1 cellular context compared by ENCODE assay signal in the genomic region with DNA sequence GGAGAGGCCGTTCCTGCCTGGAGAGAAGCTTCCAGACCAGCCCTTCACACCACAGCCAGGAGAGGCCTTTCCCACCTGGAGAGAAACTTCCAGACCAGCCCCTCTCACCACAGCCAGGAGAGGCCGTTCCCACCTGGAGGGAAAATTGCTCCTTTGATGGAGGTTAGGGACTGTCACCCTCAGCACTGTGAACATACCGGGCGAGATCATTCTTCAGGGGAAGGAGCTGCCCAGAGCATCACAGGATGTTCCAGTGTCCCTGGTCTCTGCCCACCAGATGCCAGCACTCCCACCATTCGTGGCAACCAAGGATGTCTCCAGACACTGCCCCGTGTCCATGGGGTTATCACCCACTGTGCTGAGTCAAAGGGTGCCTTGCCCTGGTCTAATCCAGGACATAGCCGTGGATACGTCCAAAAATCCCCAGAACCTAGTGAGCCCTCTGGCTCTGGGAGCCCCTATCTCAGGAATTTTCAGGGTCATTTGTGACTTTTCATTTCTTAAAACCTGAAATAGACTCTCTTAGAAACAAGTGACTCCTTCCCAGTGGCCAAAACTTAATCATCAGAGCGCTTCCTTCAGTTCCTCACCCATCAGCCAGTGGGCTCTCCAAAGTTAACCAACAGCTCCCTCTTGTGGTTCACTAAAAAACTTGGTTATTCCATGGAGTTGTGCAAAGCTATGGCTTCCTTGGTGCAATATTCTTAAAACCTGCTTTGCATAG.
TF ChIP-seq lines count a peak whose summit lies in the region.

No MANE protein-coding gene starts in this region.

TF ChIP-seq in GM23338, 12 proteins besides CTCF, POLR2A, EP300 and RAD21 (continued from another document):
- TF ChIP-seq, protein P1, sequence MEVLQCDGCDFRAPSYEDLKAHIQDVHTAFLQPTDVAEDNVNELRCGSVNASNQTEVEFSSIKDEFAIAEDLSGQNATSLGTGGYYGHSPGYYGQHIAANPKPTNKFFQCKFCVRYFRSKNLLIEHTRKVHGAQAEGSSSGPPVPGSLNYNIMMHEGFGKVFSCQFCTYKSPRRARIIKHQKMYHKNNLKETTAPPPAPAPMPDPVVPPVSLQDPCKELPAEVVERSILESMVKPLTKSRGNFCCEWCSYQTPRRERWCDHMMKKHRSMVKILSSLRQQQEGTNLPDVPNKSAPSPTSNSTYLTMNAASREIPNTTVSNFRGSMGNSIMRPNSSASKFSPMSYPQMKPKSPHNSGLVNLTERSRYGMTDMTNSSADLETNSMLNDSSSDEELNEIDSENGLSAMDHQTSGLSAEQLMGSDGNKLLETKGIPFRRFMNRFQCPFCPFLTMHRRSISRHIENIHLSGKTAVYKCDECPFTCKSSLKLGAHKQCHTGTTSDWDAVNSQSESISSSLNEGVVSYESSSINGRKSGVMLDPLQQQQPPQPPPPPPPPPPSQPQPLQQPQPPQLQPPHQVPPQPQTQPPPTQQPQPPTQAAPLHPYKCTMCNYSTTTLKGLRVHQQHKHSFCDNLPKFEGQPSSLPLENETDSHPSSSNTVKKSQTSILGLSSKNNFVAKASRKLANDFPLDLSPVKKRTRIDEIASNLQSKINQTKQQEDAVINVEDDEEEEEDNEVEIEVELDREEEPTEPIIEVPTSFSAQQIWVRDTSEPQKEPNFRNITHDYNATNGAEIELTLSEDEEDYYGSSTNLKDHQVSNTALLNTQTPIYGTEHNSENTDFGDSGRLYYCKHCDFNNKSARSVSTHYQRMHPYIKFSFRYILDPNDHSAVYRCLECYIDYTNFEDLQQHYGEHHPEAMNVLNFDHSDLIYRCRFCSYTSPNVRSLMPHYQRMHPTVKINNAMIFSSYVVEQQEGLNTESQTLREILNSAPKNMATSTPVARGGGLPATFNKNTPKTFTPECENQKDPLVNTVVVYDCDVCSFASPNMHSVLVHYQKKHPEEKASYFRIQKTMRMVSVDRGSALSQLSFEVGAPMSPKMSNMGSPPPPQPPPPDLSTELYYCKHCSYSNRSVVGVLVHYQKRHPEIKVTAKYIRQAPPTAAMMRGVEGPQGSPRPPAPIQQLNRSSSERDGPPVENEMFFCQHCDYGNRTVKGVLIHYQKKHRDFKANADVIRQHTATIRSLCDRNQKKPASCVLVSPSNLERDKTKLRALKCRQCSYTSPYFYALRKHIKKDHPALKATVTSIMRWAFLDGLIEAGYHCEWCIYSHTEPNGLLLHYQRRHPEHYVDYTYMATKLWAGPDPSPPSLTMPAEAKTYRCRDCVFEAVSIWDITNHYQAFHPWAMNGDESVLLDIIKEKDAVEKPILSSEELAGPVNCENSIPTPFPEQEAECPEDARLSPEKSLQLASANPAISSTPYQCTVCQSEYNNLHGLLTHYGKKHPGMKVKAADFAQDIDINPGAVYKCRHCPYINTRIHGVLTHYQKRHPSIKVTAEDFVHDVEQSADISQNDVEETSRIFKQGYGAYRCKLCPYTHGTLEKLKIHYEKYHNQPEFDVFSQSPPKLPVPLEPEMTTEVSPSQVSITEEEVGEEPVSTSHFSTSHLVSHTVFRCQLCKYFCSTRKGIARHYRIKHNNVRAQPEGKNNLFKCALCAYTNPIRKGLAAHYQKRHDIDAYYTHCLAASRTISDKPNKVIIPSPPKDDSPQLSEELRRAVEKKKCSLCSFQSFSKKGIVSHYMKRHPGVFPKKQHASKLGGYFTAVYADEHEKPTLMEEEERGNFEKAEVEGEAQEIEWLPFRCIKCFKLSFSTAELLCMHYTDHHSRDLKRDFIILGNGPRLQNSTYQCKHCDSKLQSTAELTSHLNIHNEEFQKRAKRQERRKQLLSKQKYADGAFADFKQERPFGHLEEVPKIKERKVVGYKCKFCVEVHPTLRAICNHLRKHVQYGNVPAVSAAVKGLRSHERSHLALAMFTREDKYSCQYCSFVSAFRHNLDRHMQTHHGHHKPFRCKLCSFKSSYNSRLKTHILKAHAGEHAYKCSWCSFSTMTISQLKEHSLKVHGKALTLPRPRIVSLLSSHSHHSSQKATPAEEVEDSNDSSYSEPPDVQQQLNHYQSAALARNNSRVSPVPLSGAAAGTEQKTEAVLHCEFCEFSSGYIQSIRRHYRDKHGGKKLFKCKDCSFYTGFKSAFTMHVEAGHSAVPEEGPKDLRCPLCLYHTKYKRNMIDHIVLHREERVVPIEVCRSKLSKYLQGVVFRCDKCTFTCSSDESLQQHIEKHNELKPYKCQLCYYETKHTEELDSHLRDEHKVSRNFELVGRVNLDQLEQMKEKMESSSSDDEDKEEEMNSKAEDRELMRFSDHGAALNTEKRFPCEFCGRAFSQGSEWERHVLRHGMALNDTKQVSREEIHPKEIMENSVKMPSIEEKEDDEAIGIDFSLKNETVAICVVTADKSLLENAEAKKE (CRISPR knock-in tag; IDR thresholded peaks at IDR 0.05) = no peak
- TF ChIP-seq EZH2phosphoT487 (IDR thresholded peaks at IDR 0.05; ENCODE audit: unreplicated experiment) (no peak), POLR2AphosphoS5 (IDR thresholded peaks at IDR 0.05; ENCODE audit: low read depth) (no peak), JUNB (IDR thresholded peaks at IDR 0.05; ENCODE audit: unreplicated experiment) (no peak), ZNF114 (CRISPR knock-in tag; IDR thresholded peaks at IDR 0.05) (no peak), CREB1 (CRISPR knock-in tag; IDR thresholded peaks at IDR 0.05; ENCODE audit: low read depth) (no peak), STAT1 (IDR thresholded peaks at IDR 0.05; ENCODE audit: unreplicated experiment) (no peak)
TF ChIP-seq in GM23338: peak in this region for 0.
